ENCODE assay signal across 29 cellular contexts in genomic region chr18:34627138-34627920, GRCh38.
"Had no signal": no experiment of that assay in that cellular context is flagged by ENCODE, and none has a peak within 500 bp of the region (broad histone marks: within the 10 kb centered on the region; RNA-seq: fewer than 3 reads in every experiment).

No MANE protein-coding gene starts in this region.

- H3K4me1 Mint-ChIP-seq: activated B cell treated with CpG ODN at 0.5 μM for 24 hours; activated CD4-positive, alpha-beta T cell treated with anti-CD3 and anti-CD28 coated beads, Interleukin-2, amount 10 ng/mL, durations not matched to agents 24 days and 14 days; activated CD8-positive, alpha-beta memory T cell treated with anti-CD3 and anti-CD28 coated beads, Interleukin-2, amount 10 ng/mL, durations not matched to agents 7 days and 5 days; activated T-helper 17 cell treated with anti-CD3 and anti-CD28 coated beads, Interleukin-2, amount 50 U/mL, for 72 hours; IgD-negative memory B cell; T-cell had no signal

- H3K27me3 Mint-ChIP-seq: activated B cell treated with CpG ODN at 0.5 μM for 24 hours; activated CD4-positive, alpha-beta T cell treated with anti-CD3 and anti-CD28 coated beads, Interleukin-2, amount 10 ng/mL, durations not matched to agents 24 days and 14 days; activated CD8-positive, alpha-beta memory T cell treated with anti-CD3 and anti-CD28 coated beads, Interleukin-2, amount 10 ng/mL, durations not matched to agents 7 days and 5 days; IgD-negative memory B cell had no signal

- H3K4me1 ChIP-seq: breast epithelium had no signal

- H3K27ac ChIP-seq: breast epithelium, SK-N-MC had no signal

- ATAC-seq: activated CD8-positive, alpha-beta memory T cell treated with anti-CD3 and anti-CD28 coated beads, Interleukin-2, amount 10 ng/mL, durations not matched to agents 7 days and 5 days; activated T-helper 17 cell treated with anti-CD3 and anti-CD28 coated beads, Interleukin-2, amount 50 U/mL, for 72 hours; T-cell had no signal

- H3K4me3 ChIP-seq: breast epithelium, MG63, SK-N-MC had no signal

- H3K27me3 ChIP-seq: breast epithelium, MG63 had no signal

- H3K4me3 Mint-ChIP-seq: activated B cell treated with CpG ODN at 0.5 μM for 24 hours; activated CD4-positive, alpha-beta T cell treated with anti-CD3 and anti-CD28 coated beads, Interleukin-2, amount 10 ng/mL, durations not matched to agents 24 days and 14 days; activated CD8-positive, alpha-beta memory T cell treated with anti-CD3 and anti-CD28 coated beads, Interleukin-2, amount 10 ng/mL, durations not matched to agents 7 days and 5 days; activated naive CD4-positive, alpha-beta T cell treated with anti-CD3 and anti-CD28 coated beads for 36 hours; activated naive CD8-positive, alpha-beta T cell; activated T-helper 17 cell treated with anti-CD3 and anti-CD28 coated beads, Interleukin-2, amount 50 U/mL, for 72 hours; T-cell had no signal

- H3K36me3 Mint-ChIP-seq: activated CD8-positive, alpha-beta memory T cell treated with anti-CD3 and anti-CD28 coated beads, Interleukin-2, amount 10 ng/mL, durations not matched to agents 7 days and 5 days; activated naive CD8-positive, alpha-beta T cell; IgD-negative memory B cell; T-cell had no signal

- DNase-seq: activated B cell treated with CpG ODN at 0.5 μM for 24 hours; activated CD4-positive, alpha-beta T cell treated with anti-CD3 and anti-CD28 coated beads for 1 hour; activated CD4-positive, alpha-beta T cell treated with anti-CD3 and anti-CD28 coated beads, Interleukin-2, amount 10 ng/mL, durations not matched to agents 24 days and 14 days; activated CD4-positive, alpha-beta T cell treated with anti-CD3 and anti-CD28 coated beads, Interleukin-2, amount 50 U/mL, for 48 hours; activated CD8-positive, alpha-beta memory T cell treated with anti-CD3 and anti-CD28 coated beads, Interleukin-2, amount 10 ng/mL, durations not matched to agents 7 days and 5 days; activated gamma-delta T cell; activated naive CD4-positive, alpha-beta T cell treated with anti-CD3 and anti-CD28 coated beads for 36 hours; activated T-cell treated with anti-CD3 and anti-CD28 coated beads, Interleukin-2, amount 50 U/mL, for 48 hours; aorta; KG1; MG63; MV-4-11; NCI-H1092 treated with DMSO at 0.1 percent for 48 hours; NCI-H1417 treated with DMSO at 0.1 percent for 48 hours; NCI-H1694; NCI-H2029; NCI-H2107; NCI-H2171 treated with DMSO at 0.1 percent for 48 hours; NCI-H526; NCI-H82; SIG-M5; T-cell; T-helper 2 cell; T1000 had no signal

- H3K9me3 ChIP-seq: breast epithelium, MG63 had no signal

- H3K27ac Mint-ChIP-seq: activated B cell treated with CpG ODN at 0.5 μM for 24 hours; activated CD4-positive, alpha-beta T cell treated with anti-CD3 and anti-CD28 coated beads, Interleukin-2, amount 10 ng/mL, durations not matched to agents 24 days and 14 days; activated CD8-positive, alpha-beta memory T cell treated with anti-CD3 and anti-CD28 coated beads, Interleukin-2, amount 10 ng/mL, durations not matched to agents 7 days and 5 days; activated naive CD4-positive, alpha-beta T cell treated with anti-CD3 and anti-CD28 coated beads for 36 hours; activated naive CD8-positive, alpha-beta T cell; activated T-helper 17 cell treated with anti-CD3 and anti-CD28 coated beads, Interleukin-2, amount 50 U/mL, for 72 hours; IgD-negative memory B cell; T-cell had no signal

- H3K9me3 Mint-ChIP-seq: activated B cell treated with CpG ODN at 0.5 μM for 24 hours; activated CD4-positive, alpha-beta T cell treated with anti-CD3 and anti-CD28 coated beads, Interleukin-2, amount 10 ng/mL, durations not matched to agents 24 days and 14 days; activated naive CD4-positive, alpha-beta T cell treated with anti-CD3 and anti-CD28 coated beads for 36 hours; activated T-helper 17 cell treated with anti-CD3 and anti-CD28 coated beads, Interleukin-2, amount 50 U/mL, for 72 hours; IgD-negative memory B cell had no signal

- H3K36me3 ChIP-seq: breast epithelium, MG63 had no signal
